Comparison of ENCODE assay signal across 8 cellular contexts in the genomic region with DNA sequence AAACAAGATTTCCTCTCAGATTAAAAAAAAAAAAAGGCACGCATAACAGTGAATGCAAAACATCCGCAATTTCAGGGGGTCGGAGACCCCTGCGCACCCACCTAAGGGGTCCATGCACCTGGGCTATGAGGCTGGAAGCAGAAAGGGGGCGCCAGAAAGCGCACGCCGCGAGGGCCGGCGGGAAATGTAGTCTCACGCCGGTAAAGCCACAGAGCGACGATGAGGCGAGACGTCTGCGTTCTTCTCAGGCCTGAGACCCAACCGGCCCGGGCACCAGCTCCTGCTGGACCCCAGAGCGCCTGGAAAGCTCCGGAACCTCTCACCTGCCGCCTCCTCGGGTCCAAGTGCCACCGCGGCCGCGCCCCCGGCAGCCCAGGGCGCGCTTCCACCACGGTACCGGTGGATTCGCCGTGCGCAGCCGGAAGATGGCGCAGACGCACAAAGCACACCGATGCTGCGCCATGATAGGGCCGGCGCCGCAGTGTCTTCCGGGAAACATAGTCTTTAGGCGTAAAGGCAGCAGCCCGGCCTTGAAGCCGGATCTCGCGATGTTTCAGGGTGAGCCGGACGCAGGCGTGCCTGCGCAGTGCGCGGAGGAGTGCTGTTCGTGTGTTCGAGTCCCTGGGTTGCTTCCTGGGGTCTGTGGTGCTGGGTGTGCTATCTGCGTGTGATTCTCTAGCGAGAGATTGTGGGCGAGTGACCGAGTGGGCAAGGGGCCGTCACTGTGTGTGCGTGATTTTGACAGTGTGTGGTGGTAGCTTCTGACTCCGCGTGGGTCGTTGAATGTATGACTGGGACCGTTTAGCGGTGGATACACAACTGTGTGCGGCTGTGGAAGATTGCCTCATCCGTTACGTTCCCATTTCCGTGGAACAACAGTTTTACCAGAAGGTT. TPM values are rescaled to one million over a fixed set of nuclear protein-coding genes. Genes with fewer than 3 reads are reported as not detected.
DNase-seq lines count a peak whose midpoint lies in the region; ATAC-seq and TF ChIP-seq lines count a peak whose summit lies in the region.

A gene (minus strand): TSS at position 416 of the 894 bp plus-strand sequence. CDS start 1,782 bp downstream, outside the sequence.

- intact Hi-C loops in heart right ventricle (cut with DNase I) = loop anchor here in 4 of 10 donors (1.0 to 2.0 kb wide), 3 partner anchors 79 to 145 kb away; a partner anchor contains a TSS

- H3K4me3 ChIP-seq in adipocyte (ENCODE audit: low read length) (peak within 1 kb of the TSS; percentile 93), heart right ventricle (peak within 1 kb of the TSS; percentile 51 to 97 (median 77))

- WGBS in heart right ventricle, 2 donors = 1% methylated on average over 73 of the region's 73 CpGs

- peak; percentile 91 for DNase-seq in EH (ENCODE audit: low read depth)
- peak; percentile 88 for DNase-seq in LHCN-M2 (ENCODE audit: low read depth)
- DNase-seq in adipocyte (ENCODE audit: low read depth) = peak; percentile 99
- peak; percentile 95 to 97 for DNase-seq in heart right ventricle
- DNase-seq in pons (ENCODE audit: low spot score) = peak; percentile 97
- peak; percentile 91 for DNase-seq in type B pancreatic cell (ENCODE audit: extremely low spot score, unreplicated experiment)

- H3K36me3 Mint-ChIP-seq in type B pancreatic cell = peaks cover 56% of the 10 kb centered on the region

- H3K9me3 Mint-ChIP-seq in type B pancreatic cell = peaks cover 18% of the 10 kb centered on the region

- H3K27me3 ChIP-seq in adipocyte (replicated peaks; ENCODE audit: control insufficient read depth, insufficient read depth, low read length) = no peaks in the 10 kb centered on the region
- H3K27me3 ChIP-seq in heart right ventricle = no peaks in the 10 kb centered on the region

- H3K27ac ChIP-seq in heart right ventricle = peak within 1 kb of the TSS; percentile 93 to 99 (median 96)

- no peaks in the 10 kb centered on the region for H3K27me3 Mint-ChIP-seq in type B pancreatic cell

- H3K4me1 Mint-ChIP-seq in type B pancreatic cell (ENCODE audit: unreplicated experiment) = peaks cover 5% of the 10 kb centered on the region

- TF ChIP-seq CTCF in heart right ventricle (IDR thresholded peaks at IDR 0.05) (peak; percentile 69 to 94 (median 80)), type B pancreatic cell (conservative IDR thresholded peaks at IDR 0.05) (peak; percentile 83)

- ATAC-seq in GM21737 (IDR thresholded peaks at IDR 0.05; ENCODE audit: unreplicated experiment) (peak; percentile 93), SK-N-SH treated with all-trans-retinoic acid at 6 μM for 48 hours (peak; percentile 99), heart right ventricle (peak; percentile 99 to 100 (median 99))

- H3K27ac Mint-ChIP-seq in type B pancreatic cell = peak within 1 kb of the TSS; percentile 92

- peak within 1 kb of the TSS; percentile 97 for H3K4me3 Mint-ChIP-seq in type B pancreatic cell

- H3K36me3 ChIP-seq in adipocyte (ENCODE audit: control insufficient read depth, insufficient read depth, low read length, severe bottlenecking) (peaks cover 27% of the 10 kb centered on the region), heart right ventricle (peaks cover 0 to 49% (median 29%) of the 10 kb centered on the region in 9 donors)

- H3K9ac ChIP-seq in adipocyte (ENCODE audit: low read length) = peak within 1 kb of the TSS; percentile 95

- H3K4me1 ChIP-seq in adipocyte (ENCODE audit: control insufficient read depth, insufficient read depth, low read length) (peaks cover 11% of the 10 kb centered on the region), heart right ventricle (peaks cover 0 to 15% (median 10%) of the 10 kb centered on the region in 9 donors)

- H3K9me3 ChIP-seq in adipocyte (ENCODE audit: control insufficient read depth, low read length) (no peaks in the 10 kb centered on the region), heart right ventricle (peaks cover 0 to 73% (median 0%) of the 10 kb centered on the region in 11 donors)

TF ChIP-seq in SK-N-SH treated with all-trans-retinoic acid at 6 μM for 48 hours, 23 proteins besides CTCF, POLR2A, EP300 and RAD21:
- TF ChIP-seq ZNF70 (CRISPR knock-in tag; IDR thresholded peaks at IDR 0.05) (no peak), ZFP3 (CRISPR knock-in tag; IDR thresholded peaks at IDR 0.05) (peak; percentile 15; the same call in 1 of the 2 replicates)

RNA-seq across cellular contexts. Expression of the gene that starts here (rescaled TPM):
- total RNA-seq in LHCN-M2 (2014; rRNA removed) = 1.5 and 2.2 TPM in 2 replicates
- polyA plus RNA-seq in LHCN-M2 (2012) = 1.3 TPM
- 1 to 10 TPM; 3.0 to 6.2 (median 4.5) TPM for total RNA-seq in heart right ventricle
- polyA plus RNA-seq in heart right ventricle = 1 to 10 TPM; 4.2 to 5.7 TPM
- 3.7 TPM in 2 replicates for total RNA-seq in type B pancreatic cell (ENCODE audit: low replicate concordance)

Comparison
In these comparisons a context has a peak if more than half of its experiments do, and no peak if none do; other contexts are left out.
1. Peak in every context shown above with its lines: DNase-seq, ATAC-seq, H3K4me3 ChIP-seq and H3K27ac ChIP-seq.